ENCODE assay signal across 23 cellular contexts in genomic region chr11:119982517-119983239, GRCh38.
DNase-seq lines count a peak whose midpoint lies in the region; ATAC-seq and TF ChIP-seq lines count a peak whose summit lies in the region.
"Had no signal": no experiment of that assay in that cellular context is flagged by ENCODE, and none has a peak within 500 bp of the region (broad histone marks: within the 10 kb centered on the region; RNA-seq: fewer than 3 reads in every experiment).

No MANE protein-coding gene starts in this region.

- H3K27me3 Mint-ChIP-seq in endothelial cell (ENCODE audit: unreplicated experiment), result peaks cover 1% of the 10 kb centered on the region
- H3K27me3 Mint-ChIP-seq in stimulated activated naive B cell treated with anti-CD40 and anti-IgM and Interleukin-4, amounts not matched to agents 10 μg/mL and 1 μg/mL and 100 μg/mL, for 72 hours, result peaks cover 29 to 32% of the 10 kb centered on the region in 2 donors

- no peak for TF ChIP-seq CTCF in omental fat pad (IDR thresholded peaks at IDR 0.05)
- TF ChIP-seq CTCF in endothelial cell (IDR thresholded peaks at IDR 0.05; ENCODE audit: unreplicated experiment), result no peak

- H3K27me3 ChIP-seq in H7 (ENCODE audit: control insufficient read depth, insufficient read depth, low read length), result no peaks in the 10 kb centered on the region; the same call in none of the 2 replicates
- H3K27me3 ChIP-seq: ascending aorta had no signal

- no peak overlapping the region for H3K27ac Mint-ChIP-seq in endothelial cell (ENCODE audit: unreplicated experiment)
- no peak overlapping the region for H3K27ac Mint-ChIP-seq in stimulated activated naive B cell treated with anti-CD40 and anti-IgM and Interleukin-4, amounts not matched to agents 10 μg/mL and 1 μg/mL and 100 μg/mL, for 72 hours
- H3K27ac Mint-ChIP-seq: activated CD8-positive, alpha-beta T cell treated with anti-CD3 and anti-CD28 coated beads for 36 hours; activated naive CD4-positive, alpha-beta T cell treated with anti-CD3 and anti-CD28 coated beads, Interleukin-2, amount 50 U/mL, for 24 hours; nephron progenitor cell; stimulated activated naive CD8-positive, alpha-beta T cell treated with anti-CD3 and anti-CD28 coated beads, Interleukin-15, Interleukin-2, amounts not matched to agents 100 ng/mL and 50 ng/mL, for 24 hours; type B pancreatic cell; WTC11 had no signal

- H3K36me3 Mint-ChIP-seq in endothelial cell (ENCODE audit: low read depth, unreplicated experiment), result no peaks in the 10 kb centered on the region
- no peaks in the 10 kb centered on the region for H3K36me3 Mint-ChIP-seq in stimulated activated naive B cell treated with anti-CD40 and anti-IgM and Interleukin-4, amounts not matched to agents 10 μg/mL and 1 μg/mL and 100 μg/mL, for 72 hours
- H3K36me3 Mint-ChIP-seq: activated naive CD4-positive, alpha-beta T cell treated with anti-CD3 and anti-CD28 coated beads, Interleukin-2, amount 50 U/mL, for 24 hours; type B pancreatic cell; WTC11 had no signal

- no peaks in the 10 kb centered on the region for H3K36me3 ChIP-seq in H7 (replicated peaks; ENCODE audit: control insufficient read depth, insufficient read depth, low read length)
- H3K36me3 ChIP-seq: ascending aorta, esophagus muscularis mucosa, heart left ventricle had no signal

- no peak overlapping the region for H3K4me3 ChIP-seq in H7 (ENCODE audit: insufficient read depth, low read depth, low read length)
- H3K4me3 ChIP-seq: ascending aorta, esophagus muscularis mucosa, heart left ventricle had no signal

- DNase-seq in H7, result peak; percentile 17
- peak; percentile 24 for DNase-seq in NCI-H1694 (lab: John Stamatoyannopoulos, UW)
- peak; percentile 32 for DNase-seq in fibroblast of gingiva (ENCODE audit: low read depth)
- DNase-seq in omental fat pad (ENCODE audit: low spot score), result no peak
- no peak for DNase-seq in endothelial cell (ENCODE audit: low spot score)
- no peak for DNase-seq in stimulated activated naive B cell treated with anti-CD40 and anti-IgM and Interleukin-4, amounts not matched to agents 10 μg/mL and 1 μg/mL and 100 μg/mL, for 72 hours
- DNase-seq in NCI-H2227 (lab: John Stamatoyannopoulos, UW; ENCODE audit: unreplicated experiment), result no peak
- DNase-seq: activated CD8-positive, alpha-beta T cell treated with anti-CD3 and anti-CD28 coated beads for 36 hours; activated T-cell treated with anti-CD3 and anti-CD28 coated beads, Interleukin-2, amount 50 U/mL, for 48 hours; cerebellar nuclear complex; effector CD8-positive, alpha-beta T cell; heart left ventricle; left ventricle myocardium superior; NCI-H345; nephron progenitor cell; small intestine had no signal

- peak; percentile 86 for ATAC-seq in omental fat pad (ENCODE audit: low FRiP score)
- ATAC-seq in stimulated activated naive B cell treated with anti-CD40 and anti-IgM and Interleukin-4, amounts not matched to agents 10 μg/mL and 1 μg/mL and 100 μg/mL, for 72 hours (replicated peaks), result no peak
- ATAC-seq: activated CD8-positive, alpha-beta T cell treated with anti-CD3 and anti-CD28 coated beads for 36 hours; heart left ventricle; left ventricle myocardium superior; SK-N-SH treated with all-trans-retinoic acid at 6 μM for 48 hours had no signal

- peaks cover 3% of the 10 kb centered on the region for H3K4me1 Mint-ChIP-seq in endothelial cell (ENCODE audit: unreplicated experiment)
- no peaks in the 10 kb centered on the region for H3K4me1 Mint-ChIP-seq in stimulated activated naive B cell treated with anti-CD40 and anti-IgM and Interleukin-4, amounts not matched to agents 10 μg/mL and 1 μg/mL and 100 μg/mL, for 72 hours
- H3K4me1 Mint-ChIP-seq: activated naive CD4-positive, alpha-beta T cell treated with anti-CD3 and anti-CD28 coated beads, Interleukin-2, amount 50 U/mL, for 24 hours had no signal

- H3K4me3 Mint-ChIP-seq in endothelial cell (ENCODE audit: unreplicated experiment), result no peak overlapping the region
- H3K4me3 Mint-ChIP-seq in stimulated activated naive B cell treated with anti-CD40 and anti-IgM and Interleukin-4, amounts not matched to agents 10 μg/mL and 1 μg/mL and 100 μg/mL, for 72 hours, result no peak overlapping the region
- H3K4me3 Mint-ChIP-seq: activated CD8-positive, alpha-beta T cell treated with anti-CD3 and anti-CD28 coated beads for 36 hours; activated naive CD4-positive, alpha-beta T cell treated with anti-CD3 and anti-CD28 coated beads, Interleukin-2, amount 50 U/mL, for 24 hours; nephron progenitor cell; stimulated activated naive CD8-positive, alpha-beta T cell treated with anti-CD3 and anti-CD28 coated beads, Interleukin-15, Interleukin-2, amounts not matched to agents 100 ng/mL and 50 ng/mL, for 24 hours; type B pancreatic cell; WTC11 had no signal

- H3K9me3 Mint-ChIP-seq in endothelial cell (ENCODE audit: unreplicated experiment), result no peaks in the 10 kb centered on the region
- no peaks in the 10 kb centered on the region for H3K9me3 Mint-ChIP-seq in stimulated activated naive B cell treated with anti-CD40 and anti-IgM and Interleukin-4, amounts not matched to agents 10 μg/mL and 1 μg/mL and 100 μg/mL, for 72 hours
- H3K9me3 Mint-ChIP-seq: activated CD8-positive, alpha-beta T cell treated with anti-CD3 and anti-CD28 coated beads for 36 hours; activated naive CD4-positive, alpha-beta T cell treated with anti-CD3 and anti-CD28 coated beads, Interleukin-2, amount 50 U/mL, for 24 hours; nephron progenitor cell; stimulated activated naive CD8-positive, alpha-beta T cell treated with anti-CD3 and anti-CD28 coated beads, Interleukin-15, Interleukin-2, amounts not matched to agents 100 ng/mL and 50 ng/mL, for 24 hours; type B pancreatic cell; WTC11 had no signal

Comparison
In these comparisons a context has a peak if more than half of its experiments do, and no peak if none do; other contexts are left out.
1. DNase-seq: peak in H7 (single experiment), NCI-H1694 (single experiment) and fibroblast of gingiva (single experiment); none in omental fat pad (single experiment), endothelial cell (single experiment), stimulated activated naive B cell treated with anti-CD40 and anti-IgM and Interleukin-4, amounts not matched to agents 10 μg/mL and 1 μg/mL and 100 μg/mL, for 72 hours (single experiment) and NCI-H2227 (single experiment).